In genomic region chr1:220875233-220875632, GRCh38 we compare ENCODE assay signal across 26 cellular contexts. TPM values are rescaled to one million over a fixed set of nuclear protein-coding genes. Genes with fewer than 3 reads are reported as not detected.
"Had no signal": no experiment of that assay in that cellular context is flagged by ENCODE, and none has a peak within 500 bp of the region (broad histone marks: within the 10 kb centered on the region; RNA-seq: fewer than 3 reads in every experiment).

No MANE protein-coding gene starts in this region.

- H3K36me3 ChIP-seq: adrenal gland, MG63, Peyer's patch, SJCRH30 had no signal

- H3K4me3 ChIP-seq: adrenal gland, MG63, Peyer's patch, SJCRH30 had no signal

- H3K9ac ChIP-seq: KMS-11, SK-N-SH had no signal

- ATAC-seq: activated T-cell treated with anti-CD3 and anti-CD28 coated beads, Interleukin-2, amount 50 U/mL, for 72 hours had no signal

- H3K9me3 ChIP-seq: adrenal gland, MG63, Peyer's patch, SJCRH30, SK-N-SH had no signal

- H3K4me2 ChIP-seq: KMS-11, SK-N-SH had no signal

- DNase-seq: activated CD4-positive, alpha-beta memory T cell treated with anti-CD3 and anti-CD28 coated beads, Interleukin-2, amount 10 ng/mL, durations not matched to agents 7 days and 5 days; activated CD4-positive, alpha-beta T cell treated with anti-CD3 and anti-CD28 coated beads, Interleukin-2, amount 10 ng/mL, durations not matched to agents 7 days and 5 days; activated CD4-positive, CD25-positive, alpha-beta regulatory T cell; activated CD8-positive, alpha-beta memory T cell treated with anti-CD3 and anti-CD28 coated beads, Interleukin-2, amount 50 U/mL, for 4 hours; activated gamma-delta T cell treated with Interleukin-2 at 50 U/mL for 16 hours; activated naive CD4-positive, alpha-beta T cell treated with anti-CD3 and anti-CD28 coated beads, Interleukin-2, amount 50 U/mL, for 16 hours; activated naive CD8-positive, alpha-beta T cell treated with anti-CD3 and anti-CD28 coated beads, Interleukin-2, amount 10 ng/mL, durations not matched to agents 7 days and 5 days; activated T-cell treated with anti-CD3 and anti-CD28 coated beads, Interleukin-2, amount 50 U/mL, for 72 hours; adrenal gland; anterior cingulate cortex; MG63; MV-4-11; NCI-H1092 treated with DMSO at 0.1 percent for 48 hours; NCI-H1417 treated with DMSO at 0.1 percent for 48 hours; NCI-H1694; NCI-H2029 treated with DMSO at 0.1 percent for 48 hours; NCI-H510A treated with DMSO at 0.1 percent for 48 hours; Peyer's patch; Right ventricle myocardium superior; SJCRH30; T-helper 1 cell had no signal

- H3K27me3 ChIP-seq: MG63, Peyer's patch, SJCRH30 had no signal

- H3K27ac ChIP-seq: KMS-11, RWPE1, SJCRH30, VCaP had no signal

RNA-seq across cellular contexts. Expression of gene HLX, which starts 4.0 kb away (rescaled TPM):
- total RNA-seq: activated CD8-positive, alpha-beta memory T cell treated with anti-CD3 and anti-CD28 coated beads for 36 hours had no signal
